In the genomic region with DNA sequence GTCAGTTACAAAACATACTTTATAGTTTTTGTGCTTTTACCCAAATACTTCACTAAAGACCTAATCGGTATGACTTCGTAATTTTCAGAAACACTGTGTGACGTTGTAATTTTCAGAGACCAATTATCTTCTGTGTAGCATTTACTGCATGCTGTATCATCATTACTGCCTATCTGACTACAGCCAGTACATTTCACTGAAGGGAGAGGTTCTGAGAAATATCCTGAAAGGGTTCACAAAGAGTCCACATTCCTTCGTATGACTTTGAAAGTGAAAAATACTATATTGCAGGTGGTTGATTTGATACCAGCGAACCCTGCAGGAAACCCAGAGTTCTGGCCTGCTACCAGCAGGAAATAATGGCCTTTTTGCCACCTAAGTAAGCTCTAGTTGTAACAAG, we compare ENCODE assay signal across 1 cellular context.
TF ChIP-seq lines count a peak whose summit lies in the region.

No MANE protein-coding gene starts in this region.

TF ChIP-seq in SK-N-SH, 30 proteins besides CTCF, POLR2A, EP300 and RAD21 (continued from another document):
- TF ChIP-seq FOSL2 (IDR thresholded peaks at IDR 0.05; ENCODE audit: borderline replicate concordance, low read depth) (no peak), JUND (IDR thresholded peaks at IDR 0.05) (no peak), NFIC (IDR thresholded peaks at IDR 0.05; ENCODE audit: borderline replicate concordance) (no peak), RXRA (IDR thresholded peaks at IDR 0.05; ENCODE audit: borderline replicate concordance, low read depth) (no peak), EZH2phosphoT487 (IDR thresholded peaks at IDR 0.05; ENCODE audit: borderline replicate concordance, low read depth) (no peak), FOXM1 (IDR thresholded peaks at IDR 0.05; ENCODE audit: low read depth) (no peak), RFX5 (IDR thresholded peaks at IDR 0.05; ENCODE audit: low read length) (no peak)
